In the genomic region with DNA sequence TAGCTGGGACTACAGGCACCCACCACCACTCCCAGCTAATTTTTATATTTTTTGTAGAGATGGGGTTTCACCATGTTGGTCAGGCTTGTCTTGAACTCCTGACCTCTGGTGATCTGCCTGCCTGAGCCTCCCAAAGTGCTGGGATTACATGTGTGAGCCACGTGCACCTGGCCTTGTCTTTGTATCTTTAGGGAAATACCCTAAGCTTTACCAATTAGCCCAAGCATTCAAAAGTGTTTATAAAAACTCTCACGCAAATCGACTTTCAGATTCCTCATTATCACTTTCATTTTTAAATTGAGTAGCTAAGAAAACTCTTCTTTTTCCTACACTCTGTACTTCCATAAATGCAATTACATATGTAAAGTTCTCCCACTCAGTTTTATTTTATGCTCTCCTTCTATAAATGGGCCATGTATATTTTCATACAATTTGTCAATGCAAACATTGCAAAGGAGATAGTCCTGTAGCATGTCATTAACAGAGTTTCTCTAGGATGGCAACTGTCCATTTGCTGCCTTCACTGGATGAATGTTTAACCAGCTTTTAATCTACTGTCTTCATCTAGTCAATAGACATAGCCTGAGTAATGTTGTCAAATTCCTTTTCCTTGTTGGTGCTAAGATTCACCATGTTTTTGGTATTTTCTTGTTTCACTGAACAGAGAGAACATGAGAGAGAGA, we compare ENCODE assay signal across 12 cellular contexts.
DNase-seq lines count a peak whose midpoint lies in the region; ATAC-seq lines count a peak whose summit lies in the region.
"Had no signal": no experiment of that assay in that cellular context is flagged by ENCODE, and none has a peak within 500 bp of the region (broad histone marks: within the 10 kb centered on the region; RNA-seq: fewer than 3 reads in every experiment).

No MANE protein-coding gene starts in this region.

- no peak overlapping the region for H3K27ac Mint-ChIP-seq in activated T-helper 1 cell treated with anti-CD3 and anti-CD28 coated beads, Interleukin-12 subunit alpha, Interleukin-12 subunit beta, Interleukin-2, Interleukin-4 antibody, amounts not matched to agents 30 ng/mL and 10 ng/mL and 1 ng/mL, durations not matched to agents 14 hours and 24 hours and 36 hours
- no peak overlapping the region for H3K27ac Mint-ChIP-seq in CD8-positive, alpha-beta memory T cell
- no peak overlapping the region for H3K27ac Mint-ChIP-seq in naive thymus-derived CD8-positive, alpha-beta T cell
- H3K27ac Mint-ChIP-seq: activated CD8-positive, alpha-beta T cell treated with anti-CD3 and anti-CD28 coated beads for 36 hours; T-helper 1 cell treated with Interleukin-12 subunit alpha and Interleukin-12 subunit beta and Interleukin-4 antibody, amounts not matched to agents 30 μg/mL and 1 μg/mL, for 36 hours had no signal

- peak; percentile 92 for DNase-seq in NCI-H526 treated with DMSO at 0.1 percent for 48 hours (lab: John Stamatoyannopoulos, UW)
- DNase-seq in activated T-helper 1 cell treated with anti-CD3 and anti-CD28 coated beads, Interleukin-12 subunit alpha, Interleukin-12 subunit beta, Interleukin-2, Interleukin-4 antibody, amounts not matched to agents 30 ng/mL and 10 ng/mL and 1 ng/mL, durations not matched to agents 14 hours and 24 hours and 36 hours (ENCODE audit: low spot score), result no peak
- DNase-seq in CD8-positive, alpha-beta memory T cell, result no peak
- no peak for DNase-seq in NK-92 treated with Interleukin-12 subunit alpha and Interleukin-12 subunit beta, amount 100 ng/mL, for 24 hours (lab: John Stamatoyannopoulos, UW)
- DNase-seq in naive thymus-derived CD8-positive, alpha-beta T cell, result no peak
- DNase-seq: activated CD8-positive, alpha-beta T cell treated with anti-CD3 and anti-CD28 coated beads for 36 hours; activated naive CD4-positive, alpha-beta T cell treated with anti-CD3 and anti-CD28 coated beads, Interleukin-2, amount 50 U/mL, for 16 hours; tibial artery had no signal

- H3K9me3 Mint-ChIP-seq in activated T-helper 1 cell treated with anti-CD3 and anti-CD28 coated beads, Interleukin-12 subunit alpha, Interleukin-12 subunit beta, Interleukin-2, Interleukin-4 antibody, amounts not matched to agents 30 ng/mL and 10 ng/mL and 1 ng/mL, durations not matched to agents 14 hours and 24 hours and 36 hours, result no peaks in the 10 kb centered on the region
- H3K9me3 Mint-ChIP-seq in CD8-positive, alpha-beta memory T cell, result peaks cover 0 to 35% (median 6%) of the 10 kb centered on the region in 5 donors
- H3K9me3 Mint-ChIP-seq in naive thymus-derived CD8-positive, alpha-beta T cell, result peaks cover 3 to 24% (median 10%) of the 10 kb centered on the region in 9 donors
- H3K9me3 Mint-ChIP-seq: T-helper 1 cell treated with Interleukin-12 subunit alpha and Interleukin-12 subunit beta and Interleukin-4 antibody, amounts not matched to agents 30 μg/mL and 1 μg/mL, for 36 hours had no signal

- H3K4me3 ChIP-seq in CD8-positive, alpha-beta memory T cell (ENCODE audit: low read length), result no peak overlapping the region
- H3K4me3 ChIP-seq: tibial artery had no signal

- H3K27ac ChIP-seq in CD8-positive, alpha-beta memory T cell (ENCODE audit: low read depth, low read length), result no peak overlapping the region
- H3K27ac ChIP-seq: tibial artery had no signal

- peak; percentile 39 for ATAC-seq in GM18517 (IDR thresholded peaks at IDR 0.05; ENCODE audit: unreplicated experiment)
- ATAC-seq in GM21423 (IDR thresholded peaks at IDR 0.05; ENCODE audit: unreplicated experiment), result peak; percentile 52
- ATAC-seq in HG02981 (IDR thresholded peaks at IDR 0.05; ENCODE audit: unreplicated experiment), result peak; percentile 64
- ATAC-seq in naive thymus-derived CD8-positive, alpha-beta T cell, result no peak
- ATAC-seq: activated CD8-positive, alpha-beta T cell treated with anti-CD3 and anti-CD28 coated beads for 36 hours had no signal

- no peaks in the 10 kb centered on the region for H3K27me3 Mint-ChIP-seq in activated T-helper 1 cell treated with anti-CD3 and anti-CD28 coated beads, Interleukin-12 subunit alpha, Interleukin-12 subunit beta, Interleukin-2, Interleukin-4 antibody, amounts not matched to agents 30 ng/mL and 10 ng/mL and 1 ng/mL, durations not matched to agents 14 hours and 24 hours and 36 hours (ENCODE audit: insufficient read depth)
- H3K27me3 Mint-ChIP-seq in CD8-positive, alpha-beta memory T cell, result peaks cover 0 to 2% of the 10 kb centered on the region in 2 donors
- peaks cover 0 to 2% (median 0%) of the 10 kb centered on the region in 5 donors for H3K27me3 Mint-ChIP-seq in naive thymus-derived CD8-positive, alpha-beta T cell
- H3K27me3 Mint-ChIP-seq: activated CD8-positive, alpha-beta T cell treated with anti-CD3 and anti-CD28 coated beads for 36 hours had no signal

- CTCF ChIA-PET in CD8-positive, alpha-beta memory T cell (lab: Charles Lee), result no interaction called here

- POLR2A ChIA-PET in CD8-positive, alpha-beta memory T cell (lab: Charles Lee), result no interaction called here
- POLR2A ChIA-PET in naive thymus-derived CD8-positive, alpha-beta T cell (lab: Charles Lee), result no interaction called here

- intact Hi-C loops in activated T-helper 1 cell treated with anti-CD3 and anti-CD28 coated beads, Interleukin-12 subunit alpha, Interleukin-12 subunit beta, Interleukin-2, Interleukin-4 antibody, amounts not matched to agents 30 ng/mL and 10 ng/mL and 1 ng/mL, durations not matched to agents 14 hours and 24 hours and 36 hours (cut with micrococcal nuclease), result no loop called here

- H3K4me1 ChIP-seq in CD8-positive, alpha-beta memory T cell (ENCODE audit: insufficient read depth, low read length), result no peaks in the 10 kb centered on the region
- H3K4me1 ChIP-seq: tibial artery had no signal

- H3K36me3 ChIP-seq in CD8-positive, alpha-beta memory T cell (ENCODE audit: insufficient read depth, low read length), result no peaks in the 10 kb centered on the region
- H3K36me3 ChIP-seq: tibial artery had no signal

- H3K36me3 Mint-ChIP-seq in activated T-helper 1 cell treated with anti-CD3 and anti-CD28 coated beads, Interleukin-12 subunit alpha, Interleukin-12 subunit beta, Interleukin-2, Interleukin-4 antibody, amounts not matched to agents 30 ng/mL and 10 ng/mL and 1 ng/mL, durations not matched to agents 14 hours and 24 hours and 36 hours (ENCODE audit: low read depth), result no peaks in the 10 kb centered on the region
- H3K36me3 Mint-ChIP-seq in CD8-positive, alpha-beta memory T cell, result no peaks in the 10 kb centered on the region
- H3K36me3 Mint-ChIP-seq in naive thymus-derived CD8-positive, alpha-beta T cell, result no peaks in the 10 kb centered on the region

- no peaks in the 10 kb centered on the region for H3K27me3 ChIP-seq in CD8-positive, alpha-beta memory T cell (ENCODE audit: insufficient read depth, low read length, poor library complexity, severe bottlenecking)
- H3K27me3 ChIP-seq: tibial artery had no signal

- no peaks in the 10 kb centered on the region for H3K4me1 Mint-ChIP-seq in activated T-helper 1 cell treated with anti-CD3 and anti-CD28 coated beads, Interleukin-12 subunit alpha, Interleukin-12 subunit beta, Interleukin-2, Interleukin-4 antibody, amounts not matched to agents 30 ng/mL and 10 ng/mL and 1 ng/mL, durations not matched to agents 14 hours and 24 hours and 36 hours (ENCODE audit: low read depth)
- no peaks in the 10 kb centered on the region for H3K4me1 Mint-ChIP-seq in CD8-positive, alpha-beta memory T cell
- H3K4me1 Mint-ChIP-seq in naive thymus-derived CD8-positive, alpha-beta T cell, result no peaks in the 10 kb centered on the region

- no peaks in the 10 kb centered on the region for H3K9me3 ChIP-seq in CD8-positive, alpha-beta memory T cell (ENCODE audit: low read length)
- H3K9me3 ChIP-seq: tibial artery had no signal

- no peak overlapping the region for H3K4me3 Mint-ChIP-seq in activated T-helper 1 cell treated with anti-CD3 and anti-CD28 coated beads, Interleukin-12 subunit alpha, Interleukin-12 subunit beta, Interleukin-2, Interleukin-4 antibody, amounts not matched to agents 30 ng/mL and 10 ng/mL and 1 ng/mL, durations not matched to agents 14 hours and 24 hours and 36 hours
- H3K4me3 Mint-ChIP-seq in CD8-positive, alpha-beta memory T cell, result no peak overlapping the region
- H3K4me3 Mint-ChIP-seq in naive thymus-derived CD8-positive, alpha-beta T cell, result no peak overlapping the region
- H3K4me3 Mint-ChIP-seq: activated CD8-positive, alpha-beta T cell treated with anti-CD3 and anti-CD28 coated beads for 36 hours; T-helper 1 cell treated with Interleukin-12 subunit alpha and Interleukin-12 subunit beta and Interleukin-4 antibody, amounts not matched to agents 30 μg/mL and 1 μg/mL, for 36 hours had no signal

Comparison
In these comparisons a context has a peak if more than half of its experiments do, and no peak if none do; other contexts are left out.
1. ATAC-seq: peak in GM18517 (single experiment), GM21423 (single experiment) and HG02981 (single experiment); none in naive thymus-derived CD8-positive, alpha-beta T cell (0 of 2).